Comparison of ENCODE assay signal across 10 cellular contexts in genomic region chr12:122116707-122117535, GRCh38. TPM values are rescaled to one million over a fixed set of nuclear protein-coding genes. Genes with fewer than 3 reads are reported as not detected.
A peak's percentile ranks its signal among the peaks of the same experiment; 100 is the strongest.
DNase-seq lines count a peak whose midpoint lies in the region; ATAC-seq and TF ChIP-seq lines count a peak whose summit lies in the region.
"Had no signal": no experiment of that assay in that cellular context is flagged by ENCODE, and none has a peak within 500 bp of the region (broad histone marks: within the 10 kb centered on the region; RNA-seq: fewer than 3 reads in every experiment).

No MANE protein-coding gene starts in this region.

- H3K4me2 ChIP-seq in H9 (ENCODE audit: insufficient read depth, insufficient read length, low read length): no peak overlapping the region

- H3K27me3 Mint-ChIP-seq in H9 (ENCODE audit: low read depth): no peaks in the 10 kb centered on the region

- H3T11ph ChIP-seq in H9 (ENCODE audit: low read length): no peak overlapping the region

- TF ChIP-seq CTCF in H9 (conservative IDR thresholded peaks at IDR 0.05): no peak

- H3K4me1 ChIP-seq in H9 (ENCODE audit: insufficient read depth, low read length): no peaks in the 10 kb centered on the region

- no peak overlapping the region for H3K18ac ChIP-seq in H9 (ENCODE audit: insufficient read length, low read depth, low read length)

- in situ Hi-C loops in G401 (cut with HindIII; ENCODE audit: low sequenced_read_pairs): no loop called here

- H3K9me3 ChIP-seq in H9 (ENCODE audit: control insufficient read depth, low read depth, low read length): no peaks in the 10 kb centered on the region

- H3K23ac ChIP-seq in H9 (ENCODE audit: insufficient read length, low read depth, low read length): no peak overlapping the region

- H3K14ac ChIP-seq in H9 (ENCODE audit: insufficient read depth, low read length): no peak overlapping the region

- H2AK5ac ChIP-seq in H9 (ENCODE audit: insufficient read length, low read length): no peak overlapping the region

- DNase-seq in G401 (ENCODE audit: low spot score): peak; percentile 44
- DNase-seq in RPMI7951 (ENCODE audit: low read depth): peak; percentile 49
- peak; percentile 98 for DNase-seq in globus pallidus (ENCODE audit: low spot score)
- DNase-seq in pons (ENCODE audit: low spot score): peak; percentile 98
- DNase-seq in H9: no peak
- no peak for DNase-seq in glomerular visceral epithelial cell (ENCODE audit: extremely low spot score)
- DNase-seq: DND-41, NCI-H2171 treated with DMSO at 0.1 percent for 48 hours had no signal

- H4K91ac ChIP-seq in H9 (ENCODE audit: insufficient read length, low read depth, low read length): no peak overlapping the region

- H3K27me3 ChIP-seq in H9 (ENCODE audit: insufficient read depth, low read length): no peaks in the 10 kb centered on the region

- H3K56ac ChIP-seq in H9 (ENCODE audit: insufficient read length, low read depth, low read length): no peak overlapping the region

- H2BK5ac ChIP-seq in H9 (ENCODE audit: insufficient read length, low read length): no peak overlapping the region

- no peak overlapping the region for H2BK120ac ChIP-seq in H9 (ENCODE audit: low read depth, low read length, poor library complexity, severe bottlenecking)

- no CpG with 5 or more reads among the region's 16 CpGs for WGBS in H9 (ENCODE audit: extremely low coverage, insufficient read length, low lambda C conversion rate)

- H2AFZ ChIP-seq in H9 (ENCODE audit: low read length): no peak overlapping the region

- H4K20me1 ChIP-seq in H9 (ENCODE audit: control insufficient read depth, insufficient read depth, insufficient read length): no peaks in the 10 kb centered on the region

- no peaks in the 10 kb centered on the region for H3K79me2 ChIP-seq in H9 (ENCODE audit: insufficient read depth, low read length)

- H3K36me3 Mint-ChIP-seq in H9 (ENCODE audit: insufficient read depth in 1 of 3, low read depth in 3 of 3): peaks cover 0 to 2% (median 0%) of the 10 kb centered on the region in 3 experiments; a peak in 1 of 7 replicates

- no peak overlapping the region for H4K8ac ChIP-seq in H9 (replicated peaks; ENCODE audit: insufficient read length, low read depth, low read length)

- H3K23me2 ChIP-seq in H9 (ENCODE audit: insufficient read length, low read depth, low read length, poor library complexity, severe bottlenecking): no peaks in the 10 kb centered on the region

- H3K79me1 ChIP-seq in H9 (ENCODE audit: insufficient read depth, low read depth, low read length, poor library complexity, severe bottlenecking): no peaks in the 10 kb centered on the region

- H2BK15ac ChIP-seq in H9 (ENCODE audit: low read depth, low read length): no peak overlapping the region

- H3K27ac ChIP-seq in H9 (ENCODE audit: insufficient read length, low read depth, low read length): no peak overlapping the region

- no peak overlapping the region for H2BK12ac ChIP-seq in H9 (ENCODE audit: insufficient read length, low read depth, low read length)

- peak overlapping the region in 1 of 3 experiments; percentile 42; a peak in 2 of 7 replicates for H3K27ac Mint-ChIP-seq in H9

- no peak overlapping the region for H3K4me3 Mint-ChIP-seq in H9

- no peak overlapping the region for H4K5ac ChIP-seq in H9 (ENCODE audit: insufficient read length, low read depth, low read length)

- no peak overlapping the region for H3K9ac ChIP-seq in H9 (ENCODE audit: extremely low read depth, insufficient read length, low read length)

- H3K4ac ChIP-seq in H9 (ENCODE audit: low read depth, low read length): no peak overlapping the region

- H2BK20ac ChIP-seq in H9 (ENCODE audit: low read depth, low read length, poor library complexity, severe bottlenecking): no peak overlapping the region

- H3K4me1 Mint-ChIP-seq in H9: peaks cover 5 to 6% of the 10 kb centered on the region in 2 experiments; a peak in 3 of 4 replicates

- no peaks in the 10 kb centered on the region for H3K9me3 Mint-ChIP-seq in H9

- ATAC-seq in GM21528 (IDR thresholded peaks at IDR 0.05; ENCODE audit: low FRiP score, unreplicated experiment) (no peak), GM19328 (IDR thresholded peaks at IDR 0.05; ENCODE audit: unreplicated experiment) (no peak)

RNA-seq across cellular contexts. Expression of gene MLXIP, which starts 38.4 kb away (rescaled TPM):
- total RNA-seq in G401 (2014; rRNA removed; shearing (Covaris generic)): 4.3 and 4.6 TPM in 2 replicates
- total RNA-seq in RPMI7951 (2014; rRNA removed; shearing (Covaris generic)): 2.6 and 3.8 TPM in 2 replicates
- total RNA-seq in H9 (2021): 28.6 and 32.4 TPM in 2 replicates

RNA-seq across cellular contexts. Expression of gene IL31, which starts 57.1 kb away (rescaled TPM):
- not detected in 2 replicates for total RNA-seq in G401 (2014; rRNA removed; shearing (Covaris generic))
- total RNA-seq in RPMI7951 (2014; rRNA removed; shearing (Covaris generic)): not detected in 2 replicates
- not detected in 2 replicates for total RNA-seq in H9 (2021)

Comparison
In these comparisons a context has a peak if more than half of its experiments do, and no peak if none do; other contexts are left out.
1. DNase-seq: peak in G401 (single experiment), RPMI7951 (single experiment), globus pallidus (single experiment) and pons (single experiment); none in H9 (single experiment) and glomerular visceral epithelial cell (single experiment).